ENCODE assay signal across 1 cellular context in the genomic region with DNA sequence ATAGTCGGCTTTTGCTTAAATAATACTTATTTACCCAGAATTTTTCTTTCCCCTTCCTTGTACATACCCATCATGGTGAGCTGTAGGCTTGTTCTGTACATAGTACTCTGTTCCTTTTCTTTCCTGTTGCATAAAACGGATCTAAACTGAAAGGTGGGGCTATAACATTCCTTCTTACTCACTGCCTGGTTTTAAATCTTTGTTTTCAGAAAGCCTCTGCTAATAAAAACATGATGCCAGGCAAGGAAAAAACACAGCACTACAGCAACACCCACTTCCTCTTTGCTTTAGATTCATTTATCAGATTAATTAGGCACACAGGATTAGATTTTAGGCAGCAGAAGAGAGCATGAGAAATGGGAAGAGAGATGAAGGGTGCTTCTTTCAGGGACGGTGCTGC.
A peak's percentile ranks its signal among the peaks of the same experiment; 100 is the strongest.
TF ChIP-seq lines count a peak whose summit lies in the region.

No MANE protein-coding gene starts in this region.

TF ChIP-seq in K562, 482 proteins besides CTCF, POLR2A, EP300 and RAD21:
- peak; percentile 72 for TF ChIP-seq SPI1 (IDR thresholded peaks at IDR 0.05; ENCODE audit: borderline replicate concordance, low read depth, low read length)
- TF ChIP-seq FOSL1 (tag; conservative IDR thresholded peaks at IDR 0.05): no peak
- no peak for TF ChIP-seq CBFA2T2 (conservative IDR thresholded peaks at IDR 0.05)
- TF ChIP-seq, protein P1, sequence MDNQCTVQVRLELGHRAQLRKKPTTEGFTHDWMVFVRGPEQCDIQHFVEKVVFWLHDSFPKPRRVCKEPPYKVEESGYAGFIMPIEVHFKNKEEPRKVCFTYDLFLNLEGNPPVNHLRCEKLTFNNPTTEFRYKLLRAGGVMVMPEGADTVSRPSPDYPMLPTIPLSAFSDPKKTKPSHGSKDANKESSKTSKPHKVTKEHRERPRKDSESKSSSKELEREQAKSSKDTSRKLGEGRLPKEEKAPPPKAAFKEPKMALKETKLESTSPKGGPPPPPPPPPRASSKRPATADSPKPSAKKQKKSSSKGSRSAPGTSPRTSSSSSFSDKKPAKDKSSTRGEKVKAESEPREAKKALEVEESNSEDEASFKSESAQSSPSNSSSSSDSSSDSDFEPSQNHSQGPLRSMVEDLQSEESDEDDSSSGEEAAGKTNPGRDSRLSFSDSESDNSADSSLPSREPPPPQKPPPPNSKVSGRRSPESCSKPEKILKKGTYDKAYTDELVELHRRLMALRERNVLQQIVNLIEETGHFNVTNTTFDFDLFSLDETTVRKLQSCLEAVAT (IDR thresholded peaks at IDR 0.05): no peak
- no peak for TF ChIP-seq PRMT5 (CRISPR knock-in tag; IDR thresholded peaks at IDR 0.05)
- no peak for TF ChIP-seq ELF2 (CRISPR knock-in tag; IDR thresholded peaks at IDR 0.05)
- TF ChIP-seq, protein P2, sequence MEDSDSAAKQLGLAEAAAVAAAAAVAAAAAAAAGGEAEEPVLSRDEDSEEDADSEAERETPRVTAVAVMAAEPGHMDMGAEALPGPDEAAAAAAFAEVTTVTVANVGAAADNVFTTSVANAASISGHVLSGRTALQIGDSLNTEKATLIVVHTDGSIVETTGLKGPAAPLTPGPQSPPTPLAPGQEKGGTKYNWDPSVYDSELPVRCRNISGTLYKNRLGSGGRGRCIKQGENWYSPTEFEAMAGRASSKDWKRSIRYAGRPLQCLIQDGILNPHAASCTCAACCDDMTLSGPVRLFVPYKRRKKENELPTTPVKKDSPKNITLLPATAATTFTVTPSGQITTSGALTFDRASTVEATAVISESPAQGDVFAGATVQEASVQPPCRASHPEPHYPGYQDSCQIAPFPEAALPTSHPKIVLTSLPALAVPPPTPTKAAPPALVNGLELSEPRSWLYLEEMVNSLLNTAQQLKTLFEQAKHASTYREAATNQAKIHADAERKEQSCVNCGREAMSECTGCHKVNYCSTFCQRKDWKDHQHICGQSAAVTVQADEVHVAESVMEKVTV (CRISPR knock-in tag; IDR thresholded peaks at IDR 0.05): 0 out of 2 replicates have a peak, but pooled peaks have one; percentile 12
- TF ChIP-seq, protein P3, sequence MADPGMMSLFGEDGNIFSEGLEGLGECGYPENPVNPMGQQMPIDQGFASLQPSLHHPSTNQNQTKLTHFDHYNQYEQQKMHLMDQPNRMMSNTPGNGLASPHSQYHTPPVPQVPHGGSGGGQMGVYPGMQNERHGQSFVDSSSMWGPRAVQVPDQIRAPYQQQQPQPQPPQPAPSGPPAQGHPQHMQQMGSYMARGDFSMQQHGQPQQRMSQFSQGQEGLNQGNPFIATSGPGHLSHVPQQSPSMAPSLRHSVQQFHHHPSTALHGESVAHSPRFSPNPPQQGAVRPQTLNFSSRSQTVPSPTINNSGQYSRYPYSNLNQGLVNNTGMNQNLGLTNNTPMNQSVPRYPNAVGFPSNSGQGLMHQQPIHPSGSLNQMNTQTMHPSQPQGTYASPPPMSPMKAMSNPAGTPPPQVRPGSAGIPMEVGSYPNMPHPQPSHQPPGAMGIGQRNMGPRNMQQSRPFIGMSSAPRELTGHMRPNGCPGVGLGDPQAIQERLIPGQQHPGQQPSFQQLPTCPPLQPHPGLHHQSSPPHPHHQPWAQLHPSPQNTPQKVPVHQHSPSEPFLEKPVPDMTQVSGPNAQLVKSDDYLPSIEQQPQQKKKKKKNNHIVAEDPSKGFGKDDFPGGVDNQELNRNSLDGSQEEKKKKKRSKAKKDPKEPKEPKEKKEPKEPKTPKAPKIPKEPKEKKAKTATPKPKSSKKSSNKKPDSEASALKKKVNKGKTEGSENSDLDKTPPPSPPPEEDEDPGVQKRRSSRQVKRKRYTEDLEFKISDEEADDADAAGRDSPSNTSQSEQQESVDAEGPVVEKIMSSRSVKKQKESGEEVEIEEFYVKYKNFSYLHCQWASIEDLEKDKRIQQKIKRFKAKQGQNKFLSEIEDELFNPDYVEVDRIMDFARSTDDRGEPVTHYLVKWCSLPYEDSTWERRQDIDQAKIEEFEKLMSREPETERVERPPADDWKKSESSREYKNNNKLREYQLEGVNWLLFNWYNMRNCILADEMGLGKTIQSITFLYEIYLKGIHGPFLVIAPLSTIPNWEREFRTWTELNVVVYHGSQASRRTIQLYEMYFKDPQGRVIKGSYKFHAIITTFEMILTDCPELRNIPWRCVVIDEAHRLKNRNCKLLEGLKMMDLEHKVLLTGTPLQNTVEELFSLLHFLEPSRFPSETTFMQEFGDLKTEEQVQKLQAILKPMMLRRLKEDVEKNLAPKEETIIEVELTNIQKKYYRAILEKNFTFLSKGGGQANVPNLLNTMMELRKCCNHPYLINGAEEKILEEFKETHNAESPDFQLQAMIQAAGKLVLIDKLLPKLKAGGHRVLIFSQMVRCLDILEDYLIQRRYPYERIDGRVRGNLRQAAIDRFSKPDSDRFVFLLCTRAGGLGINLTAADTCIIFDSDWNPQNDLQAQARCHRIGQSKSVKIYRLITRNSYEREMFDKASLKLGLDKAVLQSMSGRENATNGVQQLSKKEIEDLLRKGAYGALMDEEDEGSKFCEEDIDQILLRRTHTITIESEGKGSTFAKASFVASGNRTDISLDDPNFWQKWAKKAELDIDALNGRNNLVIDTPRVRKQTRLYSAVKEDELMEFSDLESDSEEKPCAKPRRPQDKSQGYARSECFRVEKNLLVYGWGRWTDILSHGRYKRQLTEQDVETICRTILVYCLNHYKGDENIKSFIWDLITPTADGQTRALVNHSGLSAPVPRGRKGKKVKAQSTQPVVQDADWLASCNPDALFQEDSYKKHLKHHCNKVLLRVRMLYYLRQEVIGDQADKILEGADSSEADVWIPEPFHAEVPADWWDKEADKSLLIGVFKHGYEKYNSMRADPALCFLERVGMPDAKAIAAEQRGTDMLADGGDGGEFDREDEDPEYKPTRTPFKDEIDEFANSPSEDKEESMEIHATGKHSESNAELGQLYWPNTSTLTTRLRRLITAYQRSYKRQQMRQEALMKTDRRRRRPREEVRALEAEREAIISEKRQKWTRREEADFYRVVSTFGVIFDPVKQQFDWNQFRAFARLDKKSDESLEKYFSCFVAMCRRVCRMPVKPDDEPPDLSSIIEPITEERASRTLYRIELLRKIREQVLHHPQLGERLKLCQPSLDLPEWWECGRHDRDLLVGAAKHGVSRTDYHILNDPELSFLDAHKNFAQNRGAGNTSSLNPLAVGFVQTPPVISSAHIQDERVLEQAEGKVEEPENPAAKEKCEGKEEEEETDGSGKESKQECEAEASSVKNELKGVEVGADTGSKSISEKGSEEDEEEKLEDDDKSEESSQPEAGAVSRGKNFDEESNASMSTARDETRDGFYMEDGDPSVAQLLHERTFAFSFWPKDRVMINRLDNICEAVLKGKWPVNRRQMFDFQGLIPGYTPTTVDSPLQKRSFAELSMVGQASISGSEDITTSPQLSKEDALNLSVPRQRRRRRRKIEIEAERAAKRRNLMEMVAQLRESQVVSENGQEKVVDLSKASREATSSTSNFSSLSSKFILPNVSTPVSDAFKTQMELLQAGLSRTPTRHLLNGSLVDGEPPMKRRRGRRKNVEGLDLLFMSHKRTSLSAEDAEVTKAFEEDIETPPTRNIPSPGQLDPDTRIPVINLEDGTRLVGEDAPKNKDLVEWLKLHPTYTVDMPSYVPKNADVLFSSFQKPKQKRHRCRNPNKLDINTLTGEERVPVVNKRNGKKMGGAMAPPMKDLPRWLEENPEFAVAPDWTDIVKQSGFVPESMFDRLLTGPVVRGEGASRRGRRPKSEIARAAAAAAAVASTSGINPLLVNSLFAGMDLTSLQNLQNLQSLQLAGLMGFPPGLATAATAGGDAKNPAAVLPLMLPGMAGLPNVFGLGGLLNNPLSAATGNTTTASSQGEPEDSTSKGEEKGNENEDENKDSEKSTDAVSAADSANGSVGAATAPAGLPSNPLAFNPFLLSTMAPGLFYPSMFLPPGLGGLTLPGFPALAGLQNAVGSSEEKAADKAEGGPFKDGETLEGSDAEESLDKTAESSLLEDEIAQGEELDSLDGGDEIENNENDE (IDR thresholded peaks at IDR 0.05; ENCODE audit: low read depth, low read length): no peak
- no peak for TF ChIP-seq SMARCB1 (IDR thresholded peaks at IDR 0.05; ENCODE audit: insufficient read length, low read depth)
- no peak for TF ChIP-seq GABPB2 (CRISPR knock-in tag; conservative IDR thresholded peaks at IDR 0.05)
- no peak for TF ChIP-seq SOX6 (IDR thresholded peaks at IDR 0.05)
- no peak for TF ChIP-seq NFXL1 (CRISPR knock-in tag; IDR thresholded peaks at IDR 0.05)
- no peak for TF ChIP-seq MAFF (IDR thresholded peaks at IDR 0.05; ENCODE audit: low read length)
- no peak for TF ChIP-seq CC2D1A (IDR thresholded peaks at IDR 0.05)
- no peak for TF ChIP-seq BACH1 (tag; IDR thresholded peaks at IDR 0.05)
- TF ChIP-seq SETDB1 (IDR thresholded peaks at IDR 0.05; ENCODE audit: low read length): no peak
- TF ChIP-seq, protein P4, sequence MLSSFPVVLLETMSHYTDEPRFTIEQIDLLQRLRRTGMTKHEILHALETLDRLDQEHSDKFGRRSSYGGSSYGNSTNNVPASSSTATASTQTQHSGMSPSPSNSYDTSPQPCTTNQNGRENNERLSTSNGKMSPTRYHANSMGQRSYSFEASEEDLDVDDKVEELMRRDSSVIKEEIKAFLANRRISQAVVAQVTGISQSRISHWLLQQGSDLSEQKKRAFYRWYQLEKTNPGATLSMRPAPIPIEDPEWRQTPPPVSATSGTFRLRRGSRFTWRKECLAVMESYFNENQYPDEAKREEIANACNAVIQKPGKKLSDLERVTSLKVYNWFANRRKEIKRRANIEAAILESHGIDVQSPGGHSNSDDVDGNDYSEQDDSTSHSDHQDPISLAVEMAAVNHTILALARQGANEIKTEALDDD (IDR thresholded peaks at IDR 0.05): no peak
